ENCODE assay signal across 8 cellular contexts in the genomic region with DNA sequence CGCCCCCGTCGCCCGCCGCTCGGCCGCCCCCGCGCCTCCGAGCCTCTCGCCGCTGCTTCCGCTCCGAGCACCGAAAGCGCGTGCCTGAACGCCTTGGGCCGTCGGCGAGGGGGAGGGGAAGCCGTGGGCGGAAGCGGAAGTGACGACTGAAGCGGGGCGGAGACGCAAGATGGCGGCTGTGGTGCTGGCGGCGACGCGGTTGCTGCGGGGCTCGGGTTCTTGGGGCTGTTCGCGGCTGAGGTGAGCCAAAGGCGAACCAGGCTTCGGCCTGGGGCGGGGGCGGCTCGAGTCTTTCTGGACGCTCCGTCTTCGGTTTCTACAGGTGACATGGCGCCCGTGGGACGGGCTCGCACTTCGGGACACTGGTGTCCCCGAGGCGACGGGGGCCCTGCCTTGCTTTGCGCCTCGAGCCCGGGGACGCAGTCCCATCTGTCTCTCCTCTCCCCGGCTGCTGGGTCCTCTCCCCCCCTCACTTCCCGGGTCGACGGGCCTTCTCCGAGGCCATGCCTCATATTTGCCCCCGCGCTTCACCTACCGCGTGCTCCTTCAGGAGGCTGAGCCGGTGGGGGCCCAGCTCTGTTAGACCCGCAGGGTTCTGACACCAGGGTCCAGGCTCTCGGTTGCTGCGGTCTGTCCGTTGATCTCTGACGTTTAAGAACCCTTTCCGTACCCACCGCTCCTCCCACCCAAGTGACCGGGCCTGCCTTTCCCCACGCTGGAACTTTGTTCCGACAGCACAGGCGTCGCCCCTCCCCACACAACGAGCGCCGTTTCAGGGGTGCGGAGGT. TPM values are rescaled to one million over a fixed set of nuclear protein-coding genes. Genes with fewer than 3 reads are reported as not detected.
A peak's percentile ranks its signal among the peaks of the same experiment; 100 is the strongest.
DNase-seq lines count a peak whose midpoint lies in the region; ATAC-seq and TF ChIP-seq lines count a peak whose summit lies in the region.

A gene with protein sequence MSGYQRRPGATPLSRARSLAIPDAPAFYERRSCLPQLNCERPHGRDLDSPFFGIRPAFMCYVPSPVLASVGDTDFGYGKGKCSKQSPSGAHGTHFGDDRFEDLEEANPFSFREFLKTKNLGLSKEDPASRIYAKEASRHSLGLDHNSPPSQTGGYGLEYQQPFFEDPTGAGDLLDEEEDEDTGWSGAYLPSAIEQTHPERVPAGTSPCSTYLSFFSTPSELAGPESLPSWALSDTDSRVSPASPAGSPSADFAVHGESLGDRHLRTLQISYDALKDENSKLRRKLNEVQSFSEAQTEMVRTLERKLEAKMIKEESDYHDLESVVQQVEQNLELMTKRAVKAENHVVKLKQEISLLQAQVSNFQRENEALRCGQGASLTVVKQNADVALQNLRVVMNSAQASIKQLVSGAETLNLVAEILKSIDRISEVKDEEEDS (minus strand): TSS at position 115 of the 788 bp plus-strand sequence. CDS start 217 bp downstream, outside the sequence.
A gene with protein sequence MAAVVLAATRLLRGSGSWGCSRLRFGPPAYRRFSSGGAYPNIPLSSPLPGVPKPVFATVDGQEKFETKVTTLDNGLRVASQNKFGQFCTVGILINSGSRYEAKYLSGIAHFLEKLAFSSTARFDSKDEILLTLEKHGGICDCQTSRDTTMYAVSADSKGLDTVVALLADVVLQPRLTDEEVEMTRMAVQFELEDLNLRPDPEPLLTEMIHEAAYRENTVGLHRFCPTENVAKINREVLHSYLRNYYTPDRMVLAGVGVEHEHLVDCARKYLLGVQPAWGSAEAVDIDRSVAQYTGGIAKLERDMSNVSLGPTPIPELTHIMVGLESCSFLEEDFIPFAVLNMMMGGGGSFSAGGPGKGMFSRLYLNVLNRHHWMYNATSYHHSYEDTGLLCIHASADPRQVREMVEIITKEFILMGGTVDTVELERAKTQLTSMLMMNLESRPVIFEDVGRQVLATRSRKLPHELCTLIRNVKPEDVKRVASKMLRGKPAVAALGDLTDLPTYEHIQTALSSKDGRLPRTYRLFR (plus strand): TSS at position 159 of the 788 bp plus-strand sequence. CDS start 11 bp downstream, at position 170.

- H3K4me3 Mint-ChIP-seq in activated T-cell treated with anti-CD3 and anti-CD28 coated beads, Interleukin-2, amount 50 U/mL, for 72 hours, result peak within 1 kb of the TSS; percentile 94 to 96

- TF ChIP-seq POLR2A in esophagus squamous epithelium (IDR thresholded peaks at IDR 0.05), result peak in 3 of 4 donors; percentile 50 to 89 (median 78)

- peak within 1 kb of the TSS; percentile 83 for H3K27ac Mint-ChIP-seq in activated T-cell treated with anti-CD3 and anti-CD28 coated beads, Interleukin-2, amount 50 U/mL, for 72 hours

- H3K27ac ChIP-seq in esophagus squamous epithelium (peak within 1 kb of the TSS; percentile 87 to 95 (median 91)), muscle layer of duodenum (ENCODE audit: low read length) (peak within 1 kb of the TSS; percentile 74)

- peak within 1 kb of the TSS; percentile 74 to 100 (median 88) for H3K4me3 ChIP-seq in esophagus squamous epithelium
- H3K4me3 ChIP-seq in muscle layer of duodenum (ENCODE audit: low read depth in 1 of 2, low read length in 2 of 2), result peak within 1 kb of the TSS; percentile 88 to 99

- H3K4me1 Mint-ChIP-seq in activated T-cell treated with anti-CD3 and anti-CD28 coated beads, Interleukin-2, amount 50 U/mL, for 72 hours (ENCODE audit: low read depth), result peaks cover 63% of the 10 kb centered on the region

- H3K9me3 ChIP-seq in esophagus squamous epithelium (no peaks in the 10 kb centered on the region), muscle layer of duodenum (ENCODE audit: control insufficient read depth in 1 of 2, low read length in 2 of 2) (no peaks in the 10 kb centered on the region)

- H3K36me3 ChIP-seq in esophagus squamous epithelium, result peaks cover 20 to 63% (median 31%) of the 10 kb centered on the region in 3 donors
- H3K36me3 ChIP-seq in muscle layer of duodenum (ENCODE audit: control insufficient read depth in 1 of 2, insufficient read depth in 2 of 2, low read length in 2 of 2), result peaks cover 19 to 46% of the 10 kb centered on the region in 2 donors

- H3K36me3 Mint-ChIP-seq in activated T-cell treated with anti-CD3 and anti-CD28 coated beads, Interleukin-2, amount 50 U/mL, for 72 hours (ENCODE audit: insufficient read depth in 2 of 2), result peaks cover 5 to 25% of the 10 kb centered on the region in 2 donors

- TF ChIP-seq CTCF in esophagus squamous epithelium (IDR thresholded peaks at IDR 0.05), result no peak

- DNase-seq in DMS114 treated with DMSO at 0.1 percent for 48 hours (lab: John Stamatoyannopoulos, UW; ENCODE audit: unreplicated experiment), result peak; percentile 60
- DNase-seq in KG1 (lab: John Stamatoyannopoulos, UW), result peak; percentile 66
- DNase-seq in RKO (ENCODE audit: low spot score), result peak; percentile 97
- peak; percentile 98 to 99 for DNase-seq in activated T-cell treated with anti-CD3 and anti-CD28 coated beads, Interleukin-2, amount 50 U/mL, for 72 hours
- DNase-seq in esophagus squamous epithelium (lab: John Stamatoyannopoulos, UW), result no peak
- DNase-seq in stimulated activated CD8-positive, alpha-beta memory T cell treated with anti-CD3 and anti-CD28 coated beads, Interleukin-7, amount 100 ng/mL, for 1 hour (ENCODE audit: low read depth in 2 of 2), result peak; percentile 93 to 95

- intact Hi-C loops in esophagus squamous epithelium (cut with DNase I), result no loop called here

- ATAC-seq in GM21717 (IDR thresholded peaks at IDR 0.05; ENCODE audit: unreplicated experiment), result peak; percentile 66
- ATAC-seq in activated T-cell treated with anti-CD3 and anti-CD28 coated beads, Interleukin-2, amount 50 U/mL, for 72 hours (replicated peaks in 1 of 2), result peak; percentile 84 to 88

- no peaks in the 10 kb centered on the region for H3K9me3 Mint-ChIP-seq in activated T-cell treated with anti-CD3 and anti-CD28 coated beads, Interleukin-2, amount 50 U/mL, for 72 hours

- H3K4me1 ChIP-seq in esophagus squamous epithelium (peaks cover 23 to 44% (median 28%) of the 10 kb centered on the region in 3 donors), muscle layer of duodenum (ENCODE audit: control insufficient read depth in 1 of 2, insufficient read depth in 2 of 2, low read length in 2 of 2) (peaks cover 8 to 29% of the 10 kb centered on the region in 2 donors)

- H3K27me3 ChIP-seq in esophagus squamous epithelium, result no peaks in the 10 kb centered on the region
- H3K27me3 ChIP-seq in muscle layer of duodenum (ENCODE audit: low read depth, low read length), result no peaks in the 10 kb centered on the region

- no peaks in the 10 kb centered on the region for H3K27me3 Mint-ChIP-seq in activated T-cell treated with anti-CD3 and anti-CD28 coated beads, Interleukin-2, amount 50 U/mL, for 72 hours (ENCODE audit: low read depth)

- WGBS in esophagus squamous epithelium, 2 donors, result 0% methylated on average over 8 to 46 of the region's 83 CpGs

RNA-seq across cellular contexts. Expression of the first gene that starts in this region (rescaled TPM):
- total RNA-seq in activated T-cell treated with anti-CD3 and anti-CD28 coated beads, Interleukin-2, amount 50 U/mL, for 72 hours, result 10 to 100 TPM; 47.2 to 70.6 TPM
- total RNA-seq in esophagus squamous epithelium, result 10 to 100 TPM; 24.3 to 31.9 (median 28.2) TPM

RNA-seq across cellular contexts. Expression of the second gene that starts in this region (rescaled TPM):
- total RNA-seq in activated T-cell treated with anti-CD3 and anti-CD28 coated beads, Interleukin-2, amount 50 U/mL, for 72 hours, result 10 to 100 TPM; 61.9 to 62.7 TPM
- 10 to 100 TPM; 29.4 to 38.7 (median 33.5) TPM for total RNA-seq in esophagus squamous epithelium
